ENCODE assay signal across 8 cellular contexts in the genomic region with DNA sequence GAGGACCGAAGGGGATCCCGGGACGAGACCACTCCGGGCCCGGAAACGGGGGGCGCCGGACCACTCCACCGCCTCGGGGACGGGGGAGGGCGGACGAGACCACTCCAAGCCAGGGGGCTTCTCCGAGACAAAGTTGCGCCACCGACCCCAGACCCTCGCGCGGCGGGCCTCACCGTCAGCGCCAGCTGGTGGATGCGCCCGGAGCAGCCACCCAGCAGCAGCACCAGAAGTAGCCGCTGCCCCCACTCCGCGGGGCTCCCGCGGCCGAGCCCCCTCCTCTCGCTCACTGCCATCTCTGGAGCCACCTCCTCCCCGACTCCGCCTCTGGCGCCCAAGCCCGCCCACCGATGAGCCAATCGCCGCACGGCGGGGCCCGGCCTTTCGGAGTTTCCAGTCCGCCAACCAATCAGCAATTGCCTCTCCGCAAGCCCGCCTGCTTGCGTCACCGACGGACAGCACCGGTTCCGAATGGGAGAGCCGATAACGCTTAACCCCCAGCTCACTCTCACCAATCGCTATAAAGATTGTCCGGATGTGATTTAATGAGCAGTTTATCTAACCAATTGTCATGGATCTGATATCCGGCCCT. TPM values are rescaled to one million over a fixed set of nuclear protein-coding genes. Genes with fewer than 3 reads are reported as not detected.
DNase-seq lines count a peak whose midpoint lies in the region; ATAC-seq and TF ChIP-seq lines count a peak whose summit lies in the region.

A gene (minus strand): TSS at position 297 of the 589 bp plus-strand sequence. CDS start 4 bp downstream, at position 293.

- in situ Hi-C loops in GM23248 (cut with MboI) = no loop called here

- H3F3A ChIP-seq in DOHH2 (ENCODE audit: control insufficient read depth, insufficient read depth) (peaks cover 18% of the 10 kb centered on the region), GM23248 (ENCODE audit: insufficient read depth) (peaks cover 24% of the 10 kb centered on the region)

- H3K27me3 Mint-ChIP-seq in natural killer cell treated with Interleukin-12 subunit alpha and Interleukin-12 subunit beta and Interleukin-15 and Interleukin-18, amount 100 ng/mL, for 72 hours = no peaks in the 10 kb centered on the region

- peaks cover 53% of the 10 kb centered on the region for H3K4me1 ChIP-seq in DOHH2 (ENCODE audit: control insufficient read depth, low read length)
- peaks cover 29% of the 10 kb centered on the region for H3K4me1 ChIP-seq in GM23248 (ENCODE audit: insufficient read depth)

- H3K27me3 ChIP-seq in DOHH2 (ENCODE audit: control insufficient read depth, low read length) (no peaks in the 10 kb centered on the region), GM23248 (replicated peaks; ENCODE audit: insufficient read depth) (no peaks in the 10 kb centered on the region)

- H3K36me3 ChIP-seq in DOHH2 (ENCODE audit: control insufficient read depth, low read length) (no peaks in the 10 kb centered on the region; the same call in 1 of the 2 replicates), GM23248 (ENCODE audit: low read depth) (no peaks in the 10 kb centered on the region)

- peaks cover 26 to 40% of the 10 kb centered on the region in 2 donors for H3K4me1 Mint-ChIP-seq in natural killer cell treated with Interleukin-12 subunit alpha and Interleukin-12 subunit beta and Interleukin-15 and Interleukin-18, amount 100 ng/mL, for 72 hours (ENCODE audit: low read depth in 2 of 2)

- ATAC-seq in natural killer cell treated with Interleukin-12 subunit alpha and Interleukin-12 subunit beta and Interleukin-15 and Interleukin-18, amount 100 ng/mL, for 72 hours = peak; percentile 86 to 88
- ATAC-seq in stimulated activated naive CD8-positive, alpha-beta T cell treated with anti-CD3 and anti-CD28 coated beads, Interleukin-15, Interleukin-2, amounts not matched to agents 100 U/mL and 50 U/mL, for 24 hours = peak; percentile 78

- peaks cover 12% of the 10 kb centered on the region for H3K79me2 ChIP-seq in DOHH2 (ENCODE audit: control insufficient read depth, low read length)
- H3K79me2 ChIP-seq in GM23248 (ENCODE audit: insufficient read depth) = peaks cover 39% of the 10 kb centered on the region

- H3K4me3 ChIP-seq in DOHH2 (ENCODE audit: low read length) (peak within 1 kb of the TSS; percentile 83), GM23248 (peak within 1 kb of the TSS; percentile 99)

- DNase-seq in GM23248 (peak; percentile 100), Kasumi-1 (lab: John Stamatoyannopoulos, UW) (peak; percentile 100), SHP77 (lab: John Stamatoyannopoulos, UW) (peak; percentile 99 to 100), fibroblast of peridontal ligament (ENCODE audit: extremely low read depth) (peak; percentile 100)
- DNase-seq in activated effector memory CD4-positive, alpha-beta T cell treated with Interleukin-2 at 50 U/mL for 16 hours = peak; percentile 98
- peak; percentile 99 for DNase-seq in natural killer cell treated with Interleukin-12 subunit alpha and Interleukin-12 subunit beta and Interleukin-15 and Interleukin-18, amount 100 ng/mL, for 72 hours (ENCODE audit: low spot score)
- DNase-seq in stimulated activated naive CD8-positive, alpha-beta T cell treated with anti-CD3 and anti-CD28 coated beads, Interleukin-15, Interleukin-2, amounts not matched to agents 100 U/mL and 50 U/mL, for 24 hours = peak; percentile 99

- H3K27ac ChIP-seq in DOHH2 (ENCODE audit: low read depth, low read length) (peak within 1 kb of the TSS; percentile 65), GM23248 (peak within 1 kb of the TSS; percentile 77)

- peak within 1 kb of the TSS; percentile 93 for H3K4me3 Mint-ChIP-seq in natural killer cell treated with Interleukin-12 subunit alpha and Interleukin-12 subunit beta and Interleukin-15 and Interleukin-18, amount 100 ng/mL, for 72 hours

- TF ChIP-seq CTCF in DOHH2 (IDR thresholded peaks at IDR 0.05; ENCODE audit: low read depth, low read length, poor library complexity, severe bottlenecking) = no peak

- H3K4me2 ChIP-seq in DOHH2 (ENCODE audit: low read length) (peak within 1 kb of the TSS; percentile 92), GM23248 (ENCODE audit: unreplicated experiment) (peak within 1 kb of the TSS; percentile 98)

- H3K9me3 Mint-ChIP-seq in natural killer cell treated with Interleukin-12 subunit alpha and Interleukin-12 subunit beta and Interleukin-15 and Interleukin-18, amount 100 ng/mL, for 72 hours = no peaks in the 10 kb centered on the region

- H3K9me2 ChIP-seq in DOHH2 (replicated peaks; ENCODE audit: control insufficient read depth, low read length) (no peaks in the 10 kb centered on the region), GM23248 (ENCODE audit: insufficient read depth) (no peaks in the 10 kb centered on the region)

- peak within 1 kb of the TSS; percentile 90 to 99 for H3K27ac Mint-ChIP-seq in natural killer cell treated with Interleukin-12 subunit alpha and Interleukin-12 subunit beta and Interleukin-15 and Interleukin-18, amount 100 ng/mL, for 72 hours

- no peaks in the 10 kb centered on the region for H3K36me3 Mint-ChIP-seq in natural killer cell treated with Interleukin-12 subunit alpha and Interleukin-12 subunit beta and Interleukin-15 and Interleukin-18, amount 100 ng/mL, for 72 hours

- 0 to 1% methylated on average over 23 to 50 of the region's 55 CpGs for WGBS in GM23248 (ENCODE audit: low coverage in 1 of 2, low lambda C conversion rate in 2 of 2, missing lambda C conversion rate in 2 of 2), 2 experiments

- peak within 1 kb of the TSS; percentile 98 for H2AFZ ChIP-seq in GM23248

- H3K9me3 ChIP-seq in DOHH2 (ENCODE audit: control insufficient read depth, insufficient read depth, low read length) (no peaks in the 10 kb centered on the region), GM23248 (ENCODE audit: low read depth) (no peaks in the 10 kb centered on the region)

- 0 out of 2 replicates have a peak, but pooled peaks cover 3% of the 10 kb centered on the region for H4K20me1 ChIP-seq in DOHH2 (ENCODE audit: control insufficient read depth, insufficient read depth, low read depth, low read length)
- H4K20me1 ChIP-seq in GM23248 (ENCODE audit: insufficient read depth) = no peaks in the 10 kb centered on the region

- peak within 1 kb of the TSS; percentile 90 for H3K9ac ChIP-seq in GM23248

RNA-seq across cellular contexts. Expression of the gene that starts here (rescaled TPM):
- 75.7 and 77.3 TPM in 2 replicates for total RNA-seq in GM23248 (2014; rRNA removed; shearing (Covaris generic))
- polyA plus RNA-seq in GM23248 (2016; fragmentation: Nextera tagmentation; extraction: Ambion mirVana) = 78.8 and 83.5 TPM in 2 replicates
- total RNA-seq in natural killer cell treated with Interleukin-12 subunit alpha and Interleukin-12 subunit beta and Interleukin-15 and Interleukin-18, amount 100 ng/mL, for 72 hours = 10 to 100 TPM; 67.4 to 70.4 TPM

Comparison
In these comparisons a context has a peak if more than half of its experiments do, and no peak if none do; other contexts are left out.
1. Peak in every context shown above with its lines: DNase-seq, ATAC-seq, H3K4me3 ChIP-seq and H3K27ac ChIP-seq.